8 cellular contexts compared by ENCODE assay signal in genomic region chr3:129162729-129163579, GRCh38. TPM values are rescaled to one million over a fixed set of nuclear protein-coding genes. Genes with fewer than 3 reads are reported as not detected.
DNase-seq lines count a peak whose midpoint lies in the region; ATAC-seq and TF ChIP-seq lines count a peak whose summit lies in the region.

No MANE protein-coding gene starts in this region.

- DNase-seq in NCI-H2081 (lab: John Stamatoyannopoulos, UW) = peak; percentile 12 to 29
- no peak for DNase-seq in NCI-H2081 treated with DMSO at 0.1 percent for 48 hours (lab: John Stamatoyannopoulos, UW)
- peak; percentile 72 for DNase-seq in NCI-H524 treated with DMSO at 0.1 percent for 48 hours (lab: John Stamatoyannopoulos, UW)
- DNase-seq in choroid plexus epithelial cell (ENCODE audit: low read depth) = no peak
- DNase-seq in progenitor cell of endocrine pancreas (ENCODE audit: low spot score, unreplicated experiment) = no peak
- no peak for DNase-seq in NCI-H1105 (lab: John Stamatoyannopoulos, UW)

- no peak overlapping the region for H3K4me3 ChIP-seq in choroid plexus epithelial cell (ENCODE audit: low read depth, low read length)

- H3K27me3 Mint-ChIP-seq in progenitor cell of endocrine pancreas = no peaks in the 10 kb centered on the region

- TF ChIP-seq CTCF in choroid plexus epithelial cell (conservative IDR thresholded peaks at IDR 0.05; ENCODE audit: low read depth, low read length) (peak; percentile 44), progenitor cell of endocrine pancreas (IDR thresholded peaks at IDR 0.05; ENCODE audit: unreplicated experiment) (peak; percentile 9)

- peaks cover 16% of the 10 kb centered on the region for H3K4me1 Mint-ChIP-seq in progenitor cell of endocrine pancreas (ENCODE audit: low read depth)

- peak overlapping the region; percentile 100 for H3K27ac Mint-ChIP-seq in progenitor cell of endocrine pancreas

- peaks cover 8% of the 10 kb centered on the region for H3K36me3 Mint-ChIP-seq in progenitor cell of endocrine pancreas (ENCODE audit: insufficient read depth)

- peak overlapping the region; percentile 93 for H3K4me3 Mint-ChIP-seq in progenitor cell of endocrine pancreas (ENCODE audit: low read depth)

- ATAC-seq in HG03025 (IDR thresholded peaks at IDR 0.05; ENCODE audit: low FRiP score, unreplicated experiment) (no peak), HG02642 (IDR thresholded peaks at IDR 0.05; ENCODE audit: poor library complexity, unreplicated experiment) (no peak)

- no peaks in the 10 kb centered on the region for H3K9me3 Mint-ChIP-seq in progenitor cell of endocrine pancreas (ENCODE audit: low read depth)

RNA-seq across cellular contexts. Expression of gene ISY1, which starts 2.1 kb away (rescaled TPM):
- 34.0 and 37.4 TPM in 2 replicates for total RNA-seq in progenitor cell of endocrine pancreas

RNA-seq across cellular contexts. Expression of gene CNBP, which starts 20.7 kb away (rescaled TPM):
- total RNA-seq in progenitor cell of endocrine pancreas = 192 and 194 TPM in 2 replicates

RNA-seq across cellular contexts. Expression of gene RAB43, which starts 41.4 kb away (rescaled TPM):
- 23.8 and 24.3 TPM in 2 replicates for total RNA-seq in progenitor cell of endocrine pancreas

Comparison
In these comparisons a context has a peak if more than half of its experiments do, and no peak if none do; other contexts are left out.
1. DNase-seq: peak in NCI-H2081 (2 of 2) and NCI-H524 treated with DMSO at 0.1 percent for 48 hours (single experiment); none in NCI-H2081 treated with DMSO at 0.1 percent for 48 hours (single experiment), choroid plexus epithelial cell (single experiment), progenitor cell of endocrine pancreas (single experiment) and NCI-H1105 (single experiment).